16 cellular contexts compared by ENCODE assay signal in genomic region chr13:21744149-21744548, GRCh38.
A peak's percentile ranks its signal among the peaks of the same experiment; 100 is the strongest.
DNase-seq lines count a peak whose midpoint lies in the region; ATAC-seq and TF ChIP-seq lines count a peak whose summit lies in the region.
"Had no signal": no experiment of that assay in that cellular context is flagged by ENCODE, and none has a peak within 500 bp of the region (broad histone marks: within the 10 kb centered on the region; RNA-seq: fewer than 3 reads in every experiment).

No MANE protein-coding gene starts in this region.

- H3K9ac ChIP-seq in trophoblast cell (ENCODE audit: low read length): no peak overlapping the region
- H3K9ac ChIP-seq: BLaER1 had no signal

- no peak overlapping the region for H2AK5ac ChIP-seq in trophoblast cell (ENCODE audit: low read length)

- intact Hi-C loops in esophagus muscularis mucosa (cut with DNase I) (no loop called here), Right ventricle myocardium superior (cut with DNase I) (no loop called here)

- H4K12ac ChIP-seq in trophoblast cell (ENCODE audit: low read depth, low read length): no peak overlapping the region

- no peak overlapping the region for H3K27ac ChIP-seq in esophagus muscularis mucosa (replicated peaks in 1 of 4)
- no peak overlapping the region for H3K27ac ChIP-seq in trophoblast cell (ENCODE audit: low read depth, low read length)
- H3K27ac ChIP-seq: 22Rv1, BLaER1, C4-2B had no signal

- no peak for ATAC-seq in Right ventricle myocardium superior (ENCODE audit: poor library complexity)
- ATAC-seq: CD8-positive, alpha-beta T cell had no signal

- H3K27me3 ChIP-seq in esophagus muscularis mucosa (no peaks in the 10 kb centered on the region), trophoblast cell (ENCODE audit: insufficient read depth, low read length) (no peaks in the 10 kb centered on the region)
- H3K27me3 ChIP-seq: BLaER1 had no signal

- H2BK5ac ChIP-seq in trophoblast cell (ENCODE audit: low read depth, low read length, poor library complexity): no peak overlapping the region

- no peak overlapping the region for H4K91ac ChIP-seq in trophoblast cell (ENCODE audit: low read depth, low read length)

- DNase-seq in NCI-H510A treated with DMSO at 0.1 percent for 48 hours (lab: John Stamatoyannopoulos, UW) (peak; percentile 31), NCI-H510A (lab: John Stamatoyannopoulos, UW) (no peak), esophagus muscularis mucosa (ENCODE audit: extremely low spot score) (peak; percentile 84), trophoblast cell (peak; percentile 50 to 73), retina (no peak), Right ventricle myocardium superior (no peak)
- DNase-seq: CD4-positive, CD25-positive, alpha-beta regulatory T cell; CD8-positive, alpha-beta T cell; DMS 273 treated with DMSO at 0.1 percent for 48 hours; DND-41; GOT3; HFFc6 had no signal

- H3K4me3 ChIP-seq in esophagus muscularis mucosa: no peak overlapping the region
- no peak overlapping the region for H3K4me3 ChIP-seq in trophoblast cell (ENCODE audit: low read depth, low read length)
- H3K4me3 ChIP-seq: BLaER1, HAP-1 had no signal

- H3K36me3 ChIP-seq in esophagus muscularis mucosa (no peaks in the 10 kb centered on the region), trophoblast cell (ENCODE audit: control insufficient read depth in 1 of 2, insufficient read depth in 2 of 2, low read length in 2 of 2) (no peaks in the 10 kb centered on the region)
- H3K36me3 ChIP-seq: BLaER1, HAP-1 had no signal

- TF ChIP-seq EP300 in esophagus muscularis mucosa (IDR thresholded peaks at IDR 0.05): no peak

- no peak for TF ChIP-seq CTCF in esophagus muscularis mucosa (IDR thresholded peaks at IDR 0.05)

- no peak overlapping the region for H2BK120ac ChIP-seq in trophoblast cell (ENCODE audit: insufficient read depth, low read length, poor library complexity)

- H3K14ac ChIP-seq in trophoblast cell (ENCODE audit: low read length): no peak overlapping the region

- 49% methylated on average over 3 of the region's 3 CpGs for WGBS in esophagus muscularis mucosa
- no CpG with 5 or more reads among the region's 3 CpGs for WGBS in trophoblast cell (ENCODE audit: extremely low coverage, insufficient coverage, insufficient read length)

- no peak overlapping the region for H4K8ac ChIP-seq in trophoblast cell (ENCODE audit: low read depth, low read length)

- no peak overlapping the region for H3K23ac ChIP-seq in trophoblast cell (ENCODE audit: low read length)

- H3K18ac ChIP-seq in trophoblast cell (ENCODE audit: low read length): no peak overlapping the region

- H3K9me3 ChIP-seq in esophagus muscularis mucosa (no peaks in the 10 kb centered on the region), trophoblast cell (ENCODE audit: insufficient read depth, low read depth, low read length) (no peaks in the 10 kb centered on the region)
- H3K9me3 ChIP-seq: BLaER1, HAP-1 had no signal

- no peak for TF ChIP-seq POLR2A in esophagus muscularis mucosa (IDR thresholded peaks at IDR 0.05; ENCODE audit: low read depth)

- no peaks in the 10 kb centered on the region for H3K79me2 ChIP-seq in trophoblast cell (ENCODE audit: control insufficient read depth, insufficient read depth, low read length, poor library complexity)

- no peak overlapping the region for H2BK12ac ChIP-seq in trophoblast cell (ENCODE audit: low read length)

- H3K4me2 ChIP-seq in trophoblast cell (ENCODE audit: low read length): no peak overlapping the region
- H3K4me2 ChIP-seq: BLaER1 had no signal

- no peak overlapping the region for H2AFZ ChIP-seq in trophoblast cell (ENCODE audit: insufficient read depth, low read length, poor library complexity)

- H3K4me1 ChIP-seq in esophagus muscularis mucosa (no peaks in the 10 kb centered on the region), trophoblast cell (ENCODE audit: control insufficient read depth in 1 of 2, insufficient read depth in 2 of 2, low read length in 2 of 2) (no peaks in the 10 kb centered on the region)
- H3K4me1 ChIP-seq: HAP-1 had no signal

- H3K79me1 ChIP-seq in trophoblast cell (ENCODE audit: low read length): no peaks in the 10 kb centered on the region

- H3K4ac ChIP-seq in trophoblast cell (ENCODE audit: low read depth, low read length): no peak overlapping the region

Comparison
In these comparisons a context has a peak if more than half of its experiments do, and no peak if none do; other contexts are left out.
1. DNase-seq: peak in NCI-H510A treated with DMSO at 0.1 percent for 48 hours (single experiment), esophagus muscularis mucosa (single experiment) and trophoblast cell (2 of 2); none in NCI-H510A (single experiment), retina (single experiment) and Right ventricle myocardium superior (single experiment).